In the genomic region with DNA sequence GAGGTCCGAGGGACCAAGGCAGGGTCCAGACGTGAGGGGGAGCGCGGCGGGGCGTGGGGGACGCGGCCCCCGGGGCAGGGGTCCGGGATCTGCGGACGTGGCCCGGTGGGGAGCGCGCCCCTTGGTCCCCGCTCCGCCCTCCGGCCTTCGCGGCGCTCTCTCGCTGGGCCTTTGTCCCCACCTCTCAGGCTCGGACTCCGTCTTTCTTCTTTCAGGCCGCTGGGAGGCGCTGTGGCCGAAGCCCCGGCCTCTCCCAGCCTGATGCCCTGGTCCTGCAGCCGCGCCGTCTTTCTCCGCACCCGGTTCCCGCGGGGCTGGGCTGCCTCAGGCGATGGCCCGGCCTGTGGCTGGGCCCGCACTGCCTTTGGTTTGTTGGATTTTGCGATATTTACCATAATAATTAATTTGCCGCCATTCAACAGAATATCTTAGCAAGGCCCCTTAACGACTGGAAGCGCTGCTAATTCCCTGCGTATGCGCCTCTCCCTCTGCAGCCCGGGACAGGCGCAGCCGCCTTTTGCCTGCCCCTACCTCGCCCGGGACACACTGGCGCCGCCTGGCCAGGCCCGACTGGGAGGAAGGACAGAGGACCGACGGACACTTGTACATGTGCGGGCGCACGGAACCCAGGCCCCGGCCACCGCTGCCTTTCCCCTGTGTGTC, we compare ENCODE assay signal across 10 cellular contexts. TPM values are rescaled to one million over a fixed set of nuclear protein-coding genes. Genes with fewer than 3 reads are reported as not detected.
DNase-seq lines count a peak whose midpoint lies in the region; ATAC-seq, FAIRE-seq and TF ChIP-seq lines count a peak whose summit lies in the region.
"Had no signal": no experiment of that assay in that cellular context is flagged by ENCODE, and none has a peak within 500 bp of the region (broad histone marks: within the 10 kb centered on the region; RNA-seq: fewer than 3 reads in every experiment).

No MANE protein-coding gene starts in this region.

- no peak overlapping the region for H3K4me3 ChIP-seq in KMS-11 (IDR thresholded peaks at IDR 0.05; ENCODE audit: insufficient read depth, low read depth, low read length)
- H3K4me3 ChIP-seq in WI38 (ENCODE audit: low read depth, low read length): peak overlapping the region; percentile 16; the same call in 1 of the 2 replicates
- peak overlapping the region; percentile 4 to 52 (median 23) for H3K4me3 ChIP-seq in pancreas

- no peaks in the 10 kb centered on the region for H3K36me3 ChIP-seq in KMS-11 (ENCODE audit: insufficient read depth)
- no peaks in the 10 kb centered on the region for H3K36me3 ChIP-seq in pancreas
- H3K36me3 ChIP-seq: neutrophil had no signal

- peak overlapping the region; percentile 51 for H2AFZ ChIP-seq in KMS-11 (ENCODE audit: low read depth)

- ATAC-seq in foreskin keratinocyte: peak; percentile 69
- peak; percentile 80 to 84 (median 82) for ATAC-seq in pancreas
- no peak for ATAC-seq in HG02763 (IDR thresholded peaks at IDR 0.05; ENCODE audit: unreplicated experiment)

- H3K4me2 ChIP-seq in KMS-11: peak overlapping the region; percentile 36; the same call in 1 of the 2 replicates

- no peaks in the 10 kb centered on the region for H3K79me2 ChIP-seq in KMS-11 (ENCODE audit: insufficient read depth, low read depth)

- H3K9me3 ChIP-seq in pancreas: no peaks in the 10 kb centered on the region
- H3K9me3 ChIP-seq: neutrophil had no signal

- peak; percentile 66 for TF ChIP-seq CTCF in GM13976 (IDR thresholded peaks at IDR 0.05; ENCODE audit: borderline replicate concordance, control extremely low read depth, extremely low read depth, insufficient read depth, missing control alignments)
- peak; percentile 57 for TF ChIP-seq CTCF in KMS-11 (conservative IDR thresholded peaks at IDR 0.05; ENCODE audit: low read depth, low read length)
- peak; percentile 42; the same call in 1 of the 2 replicates for TF ChIP-seq CTCF in WI38 (IDR thresholded peaks at IDR 0.05; ENCODE audit: low read depth, low read length)
- TF ChIP-seq CTCF in foreskin keratinocyte (conservative IDR thresholded peaks at IDR 0.05): peak; percentile 81
- peak; percentile 51 to 61 (median 56) for TF ChIP-seq CTCF in pancreas (IDR thresholded peaks at IDR 0.05)

- no peak overlapping the region for H3K27ac ChIP-seq in KMS-11
- H3K27ac ChIP-seq in foreskin keratinocyte: no peak overlapping the region
- H3K27ac ChIP-seq in pancreas: no peak overlapping the region
- H3K27ac ChIP-seq: HL-60, neutrophil had no signal

- H3K4me1 ChIP-seq in KMS-11 (ENCODE audit: low read depth, poor library complexity, severe bottlenecking): peaks cover 8% of the 10 kb centered on the region
- H3K4me1 ChIP-seq in foreskin keratinocyte: no peaks in the 10 kb centered on the region
- H3K4me1 ChIP-seq in pancreas: peaks cover 0 to 18% (median 6%) of the 10 kb centered on the region in 3 donors

- no peak overlapping the region; the same call in 1 of the 2 replicates for H3K9ac ChIP-seq in KMS-11

- no peaks in the 10 kb centered on the region for H4K20me1 ChIP-seq in KMS-11 (ENCODE audit: insufficient read depth)

- 3% methylated on average over 40 to 59 of the region's 59 CpGs for WGBS in pancreas, 2 donors

- no peak for FAIRE-seq in pancreas (lab: Jason Lieb, UNC)

- H3K27me3 ChIP-seq in KMS-11 (ENCODE audit: insufficient read depth, low read depth): no peaks in the 10 kb centered on the region; the same call in 1 of the 2 replicates
- H3K27me3 ChIP-seq in foreskin keratinocyte: peaks cover 87% of the 10 kb centered on the region
- H3K27me3 ChIP-seq in pancreas: peaks cover 0 to 18% (median 6%) of the 10 kb centered on the region in 4 donors

- intact Hi-C loops in pancreas (cut with DNase I): loop anchor here in 2 of 3 donors (5.0 to 10.0 kb wide), 3 partner anchors 467 to 897 kb away; no protein-coding TSS in a partner anchor

- in situ Hi-C loops in GM13976 (cut with MboI; ENCODE audit: low sequenced_read_pairs, unreplicated experiment): loop anchor here (10.0 to 25.0 kb wide), 2 partner anchors 477 to 915 kb away; no protein-coding TSS in a partner anchor

- DNase-seq in AG08396 (ENCODE audit: low spot score): peak; percentile 87
- peak; percentile 86 for DNase-seq in GM13976 (ENCODE audit: low spot score)
- DNase-seq in foreskin keratinocyte: peak in 1 of 2 donors; percentile 49
- peak in 4 of 6 donors; percentile 31 to 81 (median 54) for DNase-seq in pancreas
- no peak for DNase-seq in activated effector memory CD4-positive, alpha-beta T cell treated with anti-CD3 and anti-CD28 coated beads, Interleukin-2, amount 50 U/mL, for 16 hours

RNA-seq across cellular contexts. Expression of a gene that starts 10.8 kb away (rescaled TPM):
- not detected in 2 replicates for total RNA-seq in foreskin keratinocyte
- polyA plus RNA-seq in foreskin keratinocyte: not detected in 2 replicates
- total RNA-seq in pancreas: under 1 TPM; 0.19 to 0.72 (median 0.25) TPM
- polyA plus RNA-seq in pancreas: 1 to 10 TPM; 1.4 to 1.7 TPM

RNA-seq across cellular contexts. Expression of a gene that starts 57.0 kb away (rescaled TPM):
- not detected in 2 replicates for total RNA-seq in foreskin keratinocyte
- 0.06 TPM in 1 of 2 replicates, not detected in the other for polyA plus RNA-seq in foreskin keratinocyte
- total RNA-seq in pancreas: 1 to 10 TPM; 2.8 to 6.2 (median 3.5) TPM
- polyA plus RNA-seq in pancreas: 1 to 10 TPM; 3.6 to 4.2 TPM
